ENCODE assay signal across 12 cellular contexts in the genomic region with DNA sequence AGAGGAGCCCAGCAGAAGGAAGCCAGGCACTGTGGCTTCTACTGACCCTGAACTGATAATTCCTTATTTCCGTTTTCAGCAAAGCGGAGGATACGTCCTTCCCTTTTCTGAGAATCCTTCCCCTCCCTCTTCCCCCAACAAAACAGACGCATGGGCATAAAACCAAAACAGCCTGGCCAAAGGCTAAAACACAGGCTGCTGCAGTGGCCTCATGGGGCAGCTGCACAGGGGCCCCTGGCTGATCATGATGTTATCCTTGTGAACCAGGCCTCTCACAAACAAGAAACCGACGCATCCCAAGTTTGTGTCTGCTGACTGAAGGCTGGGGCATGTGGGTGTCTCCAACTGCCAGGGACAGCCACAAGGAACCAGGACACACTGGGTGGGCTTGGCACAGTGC. TPM values are rescaled to one million over a fixed set of nuclear protein-coding genes. Genes with fewer than 3 reads are reported as not detected.
DNase-seq lines count a peak whose midpoint lies in the region; ATAC-seq and TF ChIP-seq lines count a peak whose summit lies in the region.
"Had no signal": no experiment of that assay in that cellular context is flagged by ENCODE, and none has a peak within 500 bp of the region (broad histone marks: within the 10 kb centered on the region; RNA-seq: fewer than 3 reads in every experiment).

No MANE protein-coding gene starts in this region.

- TF ChIP-seq CTCF in SK-N-SH (IDR thresholded peaks at IDR 0.05), result no peak
- no peak for TF ChIP-seq CTCF in gastroesophageal sphincter (IDR thresholded peaks at IDR 0.05)
- no peak for TF ChIP-seq CTCF in nephron (IDR thresholded peaks at IDR 0.05; ENCODE audit: unreplicated experiment in 3 of 3)
- TF ChIP-seq CTCF in upper lobe of right lung (IDR thresholded peaks at IDR 0.05), result no peak
- TF ChIP-seq CTCF in natural killer cell (IDR thresholded peaks at IDR 0.05), result no peak

- no peak overlapping the region for H3K4me3 ChIP-seq in SK-N-SH (ENCODE audit: low read depth in 2 of 2, low read length in 1 of 2)
- no peak overlapping the region for H3K4me3 ChIP-seq in gastroesophageal sphincter
- H3K4me3 ChIP-seq in upper lobe of right lung, result no peak overlapping the region

- H3F3A ChIP-seq in SK-N-SH (replicated peaks; ENCODE audit: insufficient read depth), result no peaks in the 10 kb centered on the region

- POLR2A ChIA-PET in SK-N-SH (lab: Yijun Ruan, JAX), result no interaction called here

- H3K27ac ChIP-seq in SK-N-SH (ENCODE audit: low read depth in 2 of 2, low read length in 1 of 2), result peak overlapping the region in 1 of 2 experiments; percentile 59; a peak in 2 of 4 replicates
- peak overlapping the region in 3 of 4 donors; percentile 31 to 51 (median 49) for H3K27ac ChIP-seq in gastroesophageal sphincter
- peak overlapping the region; percentile 61 for H3K27ac ChIP-seq in upper lobe of right lung
- H3K27ac ChIP-seq: 22Rv1 had no signal

- H3K4me1 Mint-ChIP-seq in nephron (peaks cover 20% of the 10 kb centered on the region), natural killer cell (no peaks in the 10 kb centered on the region)

- H3K79me2 ChIP-seq in SK-N-SH (ENCODE audit: insufficient read depth), result no peaks in the 10 kb centered on the region

- H3K9ac ChIP-seq in SK-N-SH, result no peak overlapping the region

- H3K4me1 ChIP-seq in SK-N-SH (ENCODE audit: control insufficient read depth in 1 of 2, insufficient read depth in 2 of 2, low read depth in 1 of 2, low read length in 1 of 2), result peaks cover 3 to 13% of the 10 kb centered on the region in 2 experiments; a peak in 2 of 4 replicates
- H3K4me1 ChIP-seq in gastroesophageal sphincter, result peaks cover 0 to 10% (median 0%) of the 10 kb centered on the region in 3 donors
- H3K4me1 ChIP-seq in upper lobe of right lung, result peaks cover 11% of the 10 kb centered on the region

- no peaks in the 10 kb centered on the region for H3K9me2 ChIP-seq in SK-N-SH

- no peak overlapping the region for H3K4me3 Mint-ChIP-seq in nephron
- no peak overlapping the region for H3K4me3 Mint-ChIP-seq in natural killer cell

- TF ChIP-seq RAD21 in SK-N-SH (IDR thresholded peaks at IDR 0.05; ENCODE audit: low read length), result no peak

- ATAC-seq in SK-N-SH treated with all-trans-retinoic acid at 6 μM for 48 hours (no peak), gastroesophageal sphincter (peak; percentile 53), upper lobe of right lung (peak; percentile 81), HG02571 (IDR thresholded peaks at IDR 0.05; ENCODE audit: unreplicated experiment) (no peak), natural killer cell (no peak), GM18505 (IDR thresholded peaks at IDR 0.05; ENCODE audit: unreplicated experiment) (no peak)

- H3K36me3 ChIP-seq in SK-N-SH (replicated peaks in 1 of 2; ENCODE audit: control insufficient read depth in 1 of 2, insufficient read depth in 2 of 2, low read length in 1 of 2) (no peaks in the 10 kb centered on the region), gastroesophageal sphincter (no peaks in the 10 kb centered on the region), upper lobe of right lung (no peaks in the 10 kb centered on the region)

- WGBS in SK-N-SH (ENCODE audit: low lambda C conversion rate), result 47% methylated on average over 4 of the region's 6 CpGs
- WGBS in gastroesophageal sphincter (ENCODE audit: low coverage in 1 of 2), 2 donors, result 26 to 60% methylated on average over 3 to 4 of the region's 6 CpGs

- TF ChIP-seq POLR2A in gastroesophageal sphincter (IDR thresholded peaks at IDR 0.05) (no peak), GM18505 (IDR thresholded peaks at IDR 0.05; ENCODE audit: borderline replicate concordance, extremely low read depth, insufficient read depth, insufficient read length) (no peak)

- H3K27ac Mint-ChIP-seq in nephron, result peak overlapping the region; percentile 28 to 62 (median 45)
- no peak overlapping the region for H3K27ac Mint-ChIP-seq in natural killer cell

- no peaks in the 10 kb centered on the region for H4K20me1 ChIP-seq in SK-N-SH (ENCODE audit: insufficient read depth)

- no peaks in the 10 kb centered on the region for H3K9me3 ChIP-seq in SK-N-SH
- H3K9me3 ChIP-seq in gastroesophageal sphincter, result no peaks in the 10 kb centered on the region
- H3K9me3 ChIP-seq in upper lobe of right lung, result no peaks in the 10 kb centered on the region

- H3K36me3 Mint-ChIP-seq in nephron (ENCODE audit: low read depth), result peaks cover 25% of the 10 kb centered on the region
- no peaks in the 10 kb centered on the region for H3K36me3 Mint-ChIP-seq in natural killer cell

- H3K27me3 Mint-ChIP-seq in nephron (ENCODE audit: low read depth) (peaks cover 3% of the 10 kb centered on the region), natural killer cell (ENCODE audit: low read depth in 2 of 2) (peaks cover 14 to 24% of the 10 kb centered on the region in 2 donors)

- no peak overlapping the region for H3K4me2 ChIP-seq in SK-N-SH

- DNase-seq in SK-N-SH (peak; percentile 50), upper lobe of right lung (no peak), natural killer cell (no peak)
- DNase-seq: kidney glomerular epithelial cell, NCI-H146, NCI-H524 had no signal

- no peaks in the 10 kb centered on the region for H3K9me3 Mint-ChIP-seq in nephron
- H3K9me3 Mint-ChIP-seq in natural killer cell, result no peaks in the 10 kb centered on the region

- intact Hi-C loops in upper lobe of right lung (cut with DNase I), result no loop called here
- intact Hi-C loops in natural killer cell (cut with micrococcal nuclease), result no loop called here

- TF ChIP-seq EP300 in SK-N-SH (IDR thresholded peaks at IDR 0.05; ENCODE audit: borderline replicate concordance in 1 of 2, low read depth in 1 of 2, low read length in 1 of 2) (peak in 1 of 2 experiments; percentile 38; a peak in 1 of 4 replicates), gastroesophageal sphincter (IDR thresholded peaks at IDR 0.05) (no peak)

- H3K27me3 ChIP-seq in SK-N-SH (ENCODE audit: insufficient read depth), result no peaks in the 10 kb centered on the region
- peaks cover 23% of the 10 kb centered on the region for H3K27me3 ChIP-seq in gastroesophageal sphincter
- H3K27me3 ChIP-seq in upper lobe of right lung, result no peaks in the 10 kb centered on the region

- CTCF ChIA-PET in SK-N-SH (lab: Yijun Ruan, JAX), result interaction anchor here (1.7 to 2.7 kb wide), 2 partner anchors 41 to 154 kb away, joined by 5 to 9 read pairs; no protein-coding TSS in a partner anchor

- no peak overlapping the region for H2AFZ ChIP-seq in SK-N-SH (ENCODE audit: low read depth)

TF ChIP-seq in SK-N-SH, 30 proteins besides CTCF, POLR2A, EP300 and RAD21:
- TF ChIP-seq FOXJ3 (CRISPR knock-in tag; IDR thresholded peaks at IDR 0.05) (0 out of 2 replicates have a peak, but pooled peaks have one; percentile 18), MXI1 (IDR thresholded peaks at IDR 0.05; ENCODE audit: low read depth, low read length) (peak; percentile 35; the same call in 1 of the 2 replicates), TCF12 (IDR thresholded peaks at IDR 0.05) (no peak), GATA2 (CRISPR knock-in tag; IDR thresholded peaks at IDR 0.05) (peak; percentile 49)

TF ChIP-seq in SK-N-SH treated with all-trans-retinoic acid at 6 μM for 48 hours, 23 proteins besides CTCF, POLR2A, EP300 and RAD21:
- TF ChIP-seq OSR1 (CRISPR knock-in tag; IDR thresholded peaks at IDR 0.05) (no peak), CSDC2 (CRISPR knock-in tag; IDR thresholded peaks at IDR 0.05) (no peak)
- TF ChIP-seq, protein P1, sequence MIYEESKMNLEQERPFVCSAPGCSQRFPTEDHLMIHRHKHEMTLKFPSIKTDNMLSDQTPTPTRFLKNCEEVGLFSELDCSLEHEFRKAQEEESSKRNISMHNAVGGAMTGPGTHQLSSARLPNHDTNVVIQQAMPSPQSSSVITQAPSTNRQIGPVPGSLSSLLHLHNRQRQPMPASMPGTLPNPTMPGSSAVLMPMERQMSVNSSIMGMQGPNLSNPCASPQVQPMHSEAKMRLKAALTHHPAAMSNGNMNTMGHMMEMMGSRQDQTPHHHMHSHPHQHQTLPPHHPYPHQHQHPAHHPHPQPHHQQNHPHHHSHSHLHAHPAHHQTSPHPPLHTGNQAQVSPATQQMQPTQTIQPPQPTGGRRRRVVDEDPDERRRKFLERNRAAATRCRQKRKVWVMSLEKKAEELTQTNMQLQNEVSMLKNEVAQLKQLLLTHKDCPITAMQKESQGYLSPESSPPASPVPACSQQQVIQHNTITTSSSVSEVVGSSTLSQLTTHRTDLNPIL (CRISPR knock-in tag; IDR thresholded peaks at IDR 0.05; ENCODE audit: low read depth), result no peak
- TF ChIP-seq, protein P2, sequence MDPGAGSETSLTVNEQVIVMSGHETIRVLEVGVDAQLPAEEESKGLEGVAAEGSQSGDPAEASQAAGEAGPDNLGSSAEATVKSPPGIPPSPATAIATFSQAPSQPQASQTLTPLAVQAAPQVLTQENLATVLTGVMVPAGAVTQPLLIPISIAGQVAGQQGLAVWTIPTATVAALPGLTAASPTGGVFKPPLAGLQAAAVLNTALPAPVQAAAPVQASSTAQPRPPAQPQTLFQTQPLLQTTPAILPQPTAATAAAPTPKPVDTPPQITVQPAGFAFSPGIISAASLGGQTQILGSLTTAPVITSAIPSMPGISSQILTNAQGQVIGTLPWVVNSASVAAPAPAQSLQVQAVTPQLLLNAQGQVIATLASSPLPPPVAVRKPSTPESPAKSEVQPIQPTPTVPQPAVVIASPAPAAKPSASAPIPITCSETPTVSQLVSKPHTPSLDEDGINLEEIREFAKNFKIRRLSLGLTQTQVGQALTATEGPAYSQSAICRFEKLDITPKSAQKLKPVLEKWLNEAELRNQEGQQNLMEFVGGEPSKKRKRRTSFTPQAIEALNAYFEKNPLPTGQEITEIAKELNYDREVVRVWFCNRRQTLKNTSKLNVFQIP (CRISPR knock-in tag; IDR thresholded peaks at IDR 0.05; ENCODE audit: borderline replicate concordance, low read depth), result no peak
- TF ChIP-seq, protein P3, sequence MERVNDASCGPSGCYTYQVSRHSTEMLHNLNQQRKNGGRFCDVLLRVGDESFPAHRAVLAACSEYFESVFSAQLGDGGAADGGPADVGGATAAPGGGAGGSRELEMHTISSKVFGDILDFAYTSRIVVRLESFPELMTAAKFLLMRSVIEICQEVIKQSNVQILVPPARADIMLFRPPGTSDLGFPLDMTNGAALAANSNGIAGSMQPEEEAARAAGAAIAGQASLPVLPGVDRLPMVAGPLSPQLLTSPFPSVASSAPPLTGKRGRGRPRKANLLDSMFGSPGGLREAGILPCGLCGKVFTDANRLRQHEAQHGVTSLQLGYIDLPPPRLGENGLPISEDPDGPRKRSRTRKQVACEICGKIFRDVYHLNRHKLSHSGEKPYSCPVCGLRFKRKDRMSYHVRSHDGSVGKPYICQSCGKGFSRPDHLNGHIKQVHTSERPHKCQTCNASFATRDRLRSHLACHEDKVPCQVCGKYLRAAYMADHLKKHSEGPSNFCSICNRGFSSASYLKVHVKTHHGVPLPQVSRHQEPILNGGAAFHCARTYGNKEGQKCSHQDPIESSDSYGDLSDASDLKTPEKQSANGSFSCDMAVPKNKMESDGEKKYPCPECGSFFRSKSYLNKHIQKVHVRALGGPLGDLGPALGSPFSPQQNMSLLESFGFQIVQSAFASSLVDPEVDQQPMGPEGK (CRISPR knock-in tag; IDR thresholded peaks at IDR 0.05; ENCODE audit: borderline replicate concordance), result no peak

RNA-seq across cellular contexts. Expression of a gene that starts 23.4 kb away (rescaled TPM):
- 0.05 TPM in 1 of 2 replicates, not detected in the other for polyA plus RNA-seq in SK-N-SH (2012; rRNA removed)
- 0.03 and 0.04 TPM in 2 replicates for polyA plus RNA-seq in SK-N-SH (2012; cell fraction: cytosol; rRNA removed)
- polyA plus RNA-seq in SK-N-SH (2012; cell fraction: nucleus; rRNA removed), result 0.01 TPM in 1 of 2 replicates, not detected in the other
- total RNA-seq in gastroesophageal sphincter (10 to 100 TPM in 3 of 4 donors, 1 to 10 TPM in 1; 2.8 to 11.6 (median 11.5) TPM), upper lobe of right lung (47.7 TPM), natural killer cell (1 to 10 TPM; 1.7 to 4.8 (median 3.8) TPM)

Comparison
In these comparisons a context has a peak if more than half of its experiments do, and no peak if none do; other contexts are left out.
1. ATAC-seq: peak in gastroesophageal sphincter (single experiment) and upper lobe of right lung (single experiment); none in SK-N-SH treated with all-trans-retinoic acid at 6 μM for 48 hours (single experiment), HG02571 (single experiment), natural killer cell (0 of 3) and GM18505 (single experiment).
2. H3K27ac Mint-ChIP-seq: peak in nephron (3 of 3); none in natural killer cell (0 of 2).